Comparison of ENCODE assay signal across 14 cellular contexts in the genomic region with DNA sequence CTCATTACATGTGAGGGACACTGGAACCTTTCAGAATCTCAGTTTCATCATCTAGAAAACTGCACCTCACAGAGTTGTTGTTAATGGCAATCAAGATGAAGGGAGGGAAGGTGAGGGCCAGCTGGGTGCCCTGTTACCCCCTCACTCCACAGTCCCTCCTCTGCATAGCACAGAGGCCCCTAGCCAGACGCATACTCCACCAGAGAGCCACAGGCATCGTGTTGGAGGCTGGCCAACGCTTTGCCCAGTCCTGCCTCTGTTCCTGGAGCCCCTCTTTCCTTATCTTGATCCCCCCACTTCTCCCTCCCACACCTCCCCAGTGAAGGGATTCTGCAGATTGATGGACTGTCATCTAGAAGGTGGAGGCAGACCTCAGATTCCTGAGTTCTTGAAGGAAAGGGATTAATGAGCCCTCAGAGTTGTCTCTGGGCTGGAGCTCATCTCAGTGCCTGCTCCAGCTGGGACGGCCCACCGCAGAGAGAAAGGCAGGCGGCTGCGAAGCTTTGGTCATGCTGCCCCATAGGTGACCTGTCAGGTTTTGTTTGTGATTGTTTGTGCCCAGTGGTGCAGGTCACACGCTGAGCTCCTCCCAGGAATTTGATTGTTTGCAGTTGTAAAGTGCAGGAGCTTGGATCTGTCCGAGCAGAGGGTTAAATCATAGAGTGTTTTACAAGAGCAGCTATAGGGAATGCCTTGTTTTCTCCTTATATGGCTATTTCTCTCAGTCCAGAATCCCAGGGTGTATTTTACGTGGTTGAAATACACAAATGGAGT.
DNase-seq lines count a peak whose midpoint lies in the region; ATAC-seq and TF ChIP-seq lines count a peak whose summit lies in the region.
"Had no signal": no experiment of that assay in that cellular context is flagged by ENCODE, and none has a peak within 500 bp of the region (broad histone marks: within the 10 kb centered on the region; RNA-seq: fewer than 3 reads in every experiment).

No MANE protein-coding gene starts in this region.

- no peaks in the 10 kb centered on the region for H3K36me3 Mint-ChIP-seq in activated CD4-positive, alpha-beta memory T cell treated with anti-CD3 and anti-CD28 coated beads, Interleukin-2, amount 10 ng/mL, durations not matched to agents 7 days and 5 days (ENCODE audit: low read depth)
- H3K36me3 Mint-ChIP-seq: natural killer cell treated with Interleukin-12 subunit alpha and Interleukin-12 subunit beta and Interleukin-15 and Interleukin-18, amount 100 ng/mL, for 72 hours had no signal

- POLR2A ChIA-PET in A673 (lab: Charles Lee; ENCODE audit: low non-redundant PET): no interaction called here
- POLR2A ChIA-PET in activated CD4-positive, alpha-beta memory T cell treated with anti-CD3 and anti-CD28 coated beads, Interleukin-2, amount 10 ng/mL, durations not matched to agents 7 days and 5 days (lab: Charles Lee): no interaction called here

- TF ChIP-seq CTCF in A673 (conservative IDR thresholded peaks at IDR 0.05; ENCODE audit: low read depth, low read length) (no peak), brain microvascular endothelial cell (IDR thresholded peaks at IDR 0.05; ENCODE audit: low read depth, low read length, missing control alignments) (no peak), transverse colon (IDR thresholded peaks at IDR 0.05) (no peak)

- ATAC-seq in HG03432 (IDR thresholded peaks at IDR 0.05; ENCODE audit: unreplicated experiment) (peak; percentile 10), HG03354 (IDR thresholded peaks at IDR 0.05; ENCODE audit: poor library complexity, severe bottlenecking, unreplicated experiment) (no peak)

- no peaks in the 10 kb centered on the region for H3K9me3 Mint-ChIP-seq in activated CD4-positive, alpha-beta memory T cell treated with anti-CD3 and anti-CD28 coated beads, Interleukin-2, amount 10 ng/mL, durations not matched to agents 7 days and 5 days
- H3K9me3 Mint-ChIP-seq: natural killer cell treated with Interleukin-12 subunit alpha and Interleukin-12 subunit beta and Interleukin-15 and Interleukin-18, amount 100 ng/mL, for 72 hours had no signal

- no peaks in the 10 kb centered on the region for H3K27me3 Mint-ChIP-seq in activated CD4-positive, alpha-beta memory T cell treated with anti-CD3 and anti-CD28 coated beads, Interleukin-2, amount 10 ng/mL, durations not matched to agents 7 days and 5 days

- 10 to 43% methylated on average over 3 to 8 of the region's 10 CpGs for WGBS in mesodermal cell (ENCODE audit: insufficient coverage in 2 of 2), 2 experiments
- WGBS in transverse colon (ENCODE audit: low coverage in 1 of 2), 2 donors: 56 to 59% methylated on average over 4 to 10 of the region's 10 CpGs

- H3K27ac ChIP-seq in A673 (ENCODE audit: low read depth, low read length, poor library complexity, severe bottlenecking) (peak overlapping the region; percentile 16), brain microvascular endothelial cell (peak overlapping the region; percentile 94), mesodermal cell (ENCODE audit: low read depth, low read length, severe bottlenecking) (peak overlapping the region; percentile 3), transverse colon (peak overlapping the region in 2 of 4 donors; percentile 34 to 40)
- H3K27ac ChIP-seq: stomach had no signal

- H3K4me1 ChIP-seq in A673 (ENCODE audit: insufficient read depth, low read length, poor library complexity, severe bottlenecking) (peaks cover 21% of the 10 kb centered on the region), mesodermal cell (ENCODE audit: control insufficient read depth, insufficient read depth, low read length, poor library complexity, severe bottlenecking) (no peaks in the 10 kb centered on the region), transverse colon (peaks cover 0 to 4% (median 2%) of the 10 kb centered on the region in 4 donors)

- H3K36me3 ChIP-seq in A673 (ENCODE audit: insufficient read depth, low read length, poor library complexity, severe bottlenecking): peaks cover 28% of the 10 kb centered on the region
- H3K36me3 ChIP-seq in brain microvascular endothelial cell (replicated peaks): no peaks in the 10 kb centered on the region
- no peaks in the 10 kb centered on the region for H3K36me3 ChIP-seq in mesodermal cell (ENCODE audit: control insufficient read depth, insufficient read depth, low read length)
- H3K36me3 ChIP-seq in transverse colon: no peaks in the 10 kb centered on the region
- H3K36me3 ChIP-seq: stomach had no signal

- H3K4me3 Mint-ChIP-seq in activated CD4-positive, alpha-beta memory T cell treated with anti-CD3 and anti-CD28 coated beads, Interleukin-2, amount 10 ng/mL, durations not matched to agents 7 days and 5 days: no peak overlapping the region
- H3K4me3 Mint-ChIP-seq: natural killer cell treated with Interleukin-12 subunit alpha and Interleukin-12 subunit beta and Interleukin-15 and Interleukin-18, amount 100 ng/mL, for 72 hours had no signal

- no peak for DNase-seq in A673 (ENCODE audit: low spot score)
- peak; percentile 81 for DNase-seq in brain microvascular endothelial cell
- DNase-seq in activated CD4-positive, alpha-beta memory T cell treated with anti-CD3 and anti-CD28 coated beads, Interleukin-2, amount 10 ng/mL, durations not matched to agents 7 days and 5 days: no peak
- DNase-seq in transverse colon: no peak
- DNase-seq in NCI-H2081 (lab: John Stamatoyannopoulos, UW): no peak
- DNase-seq: ACHN; DMS79; NCI-H1436; stimulated activated CD4-positive, alpha-beta T cell treated with anti-CD3 and anti-CD28 coated beads, Interleukin-1b, Interleukin-23, amount 100 ng/mL, for 48 hours; stomach had no signal

- in situ Hi-C loops in brain microvascular endothelial cell (cut with HindIII; ENCODE audit: low pct_ligation_motif_present, low sequenced_read_pairs) (no loop called here), transverse colon (cut with MboI; ENCODE audit: low pct_ligation_motif_present in 1 of 4, low pct_unique_long_range_greater_than_20kb in 1 of 4, low sequenced_read_pairs in 3 of 4) (no loop called here)

- H3K4me1 Mint-ChIP-seq in activated CD4-positive, alpha-beta memory T cell treated with anti-CD3 and anti-CD28 coated beads, Interleukin-2, amount 10 ng/mL, durations not matched to agents 7 days and 5 days: no peaks in the 10 kb centered on the region

- H3K9me3 ChIP-seq in A673 (ENCODE audit: low read depth, low read length, poor library complexity, severe bottlenecking) (no peaks in the 10 kb centered on the region), mesodermal cell (ENCODE audit: control insufficient read depth, low read length) (no peaks in the 10 kb centered on the region), transverse colon (no peaks in the 10 kb centered on the region)
- H3K9me3 ChIP-seq: stomach had no signal

- H3K27ac Mint-ChIP-seq in activated CD4-positive, alpha-beta memory T cell treated with anti-CD3 and anti-CD28 coated beads, Interleukin-2, amount 10 ng/mL, durations not matched to agents 7 days and 5 days: no peak overlapping the region
- H3K27ac Mint-ChIP-seq: natural killer cell treated with Interleukin-12 subunit alpha and Interleukin-12 subunit beta and Interleukin-15 and Interleukin-18, amount 100 ng/mL, for 72 hours had no signal

- CTCF ChIA-PET in A673 (lab: Charles Lee): no interaction called here
- CTCF ChIA-PET in activated CD4-positive, alpha-beta memory T cell treated with anti-CD3 and anti-CD28 coated beads, Interleukin-2, amount 10 ng/mL, durations not matched to agents 7 days and 5 days (lab: Charles Lee): no interaction called here

- H3K4me3 ChIP-seq in A673 (ENCODE audit: low read depth, low read length, poor library complexity, severe bottlenecking) (no peak overlapping the region), brain microvascular endothelial cell (ENCODE audit: low read depth, low read length) (no peak overlapping the region), mesodermal cell (ENCODE audit: extremely low read depth, insufficient read depth, low read length, poor library complexity, severe bottlenecking) (no peak overlapping the region), transverse colon (no peak overlapping the region)
- H3K4me3 ChIP-seq: stomach had no signal

- intact Hi-C loops in A673 (cut with micrococcal nuclease; ENCODE audit: unreplicated experiment) (no loop called here), transverse colon (cut with DNase I; ENCODE audit: low total_unique reads) (no loop called here)

- TF ChIP-seq EP300 in transverse colon (IDR thresholded peaks at IDR 0.05; ENCODE audit: low read depth): no peak

- H3K27me3 ChIP-seq in A673 (replicated peaks; ENCODE audit: insufficient read depth, low read depth, low read length, poor library complexity) (no peaks in the 10 kb centered on the region), brain microvascular endothelial cell (replicated peaks) (no peaks in the 10 kb centered on the region), transverse colon (no peaks in the 10 kb centered on the region)
- H3K27me3 ChIP-seq: stomach had no signal

- TF ChIP-seq POLR2A in transverse colon (IDR thresholded peaks at IDR 0.05): no peak

- no TSS peak for BruUV-seq in A673 (replicated peaks; lab: Mats Ljungman, UMichigan)
